ENCODE assay signal across 17 cellular contexts in the genomic region with DNA sequence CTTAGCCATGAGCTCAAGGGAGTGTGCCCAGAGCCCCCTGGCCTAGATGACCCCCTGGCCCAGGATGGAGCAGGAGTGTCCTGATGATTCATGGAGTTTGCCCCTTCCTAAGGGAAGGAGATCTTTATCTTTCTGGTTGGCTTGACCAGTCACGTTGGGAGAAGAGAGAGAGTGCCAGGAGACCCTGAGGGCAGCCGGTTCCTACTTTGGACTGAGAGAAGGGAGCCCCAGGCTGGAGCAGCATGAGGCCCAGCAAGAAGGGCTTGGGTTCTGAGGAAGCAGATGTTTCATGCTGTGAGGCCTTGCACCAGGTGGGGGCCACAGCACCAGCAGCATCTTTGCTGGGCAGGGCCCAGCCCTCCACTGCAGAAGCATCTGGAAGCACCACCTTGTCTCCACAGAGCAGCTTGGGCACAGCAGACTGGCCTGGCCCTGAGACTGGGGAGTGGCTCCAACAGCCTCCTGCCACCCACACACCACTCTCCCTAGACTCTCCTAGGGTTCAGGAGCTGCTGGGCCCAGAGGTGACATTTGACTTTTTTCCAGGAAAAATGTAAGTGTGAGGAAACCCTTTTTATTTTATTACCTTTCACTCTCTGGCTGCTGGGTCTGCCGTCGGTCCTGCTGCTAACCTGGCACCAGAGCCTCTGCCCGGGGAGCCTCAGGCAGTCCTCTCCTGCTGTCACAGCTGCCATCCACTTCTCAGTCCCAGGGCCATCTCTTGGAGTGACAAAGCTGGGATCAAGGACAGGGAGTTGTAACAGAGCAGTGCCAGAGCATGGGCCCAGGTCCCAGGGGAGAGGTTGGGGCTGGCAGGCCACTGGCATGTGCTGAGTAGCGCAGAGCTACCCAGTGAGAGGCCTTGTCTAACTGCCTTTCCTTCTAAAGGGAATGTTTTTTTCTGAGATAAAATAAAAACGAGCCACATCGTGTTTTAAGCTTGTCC. TPM values are rescaled to one million over a fixed set of nuclear protein-coding genes. Genes with fewer than 3 reads are reported as not detected.
DNase-seq lines count a peak whose midpoint lies in the region; ATAC-seq and TF ChIP-seq lines count a peak whose summit lies in the region.
"Had no signal": no experiment of that assay in that cellular context is flagged by ENCODE, and none has a peak within 500 bp of the region (broad histone marks: within the 10 kb centered on the region; RNA-seq: fewer than 3 reads in every experiment).

No MANE protein-coding gene starts in this region.

- no peaks in the 10 kb centered on the region for H3K9me3 Mint-ChIP-seq in activated CD8-positive, alpha-beta T cell treated with anti-CD3 and anti-CD28 coated beads for 36 hours
- no peaks in the 10 kb centered on the region for H3K9me3 Mint-ChIP-seq in activated CD8-positive, alpha-beta T cell treated with anti-CD3 and anti-CD28 coated beads, Interleukin-2, amount 10 ng/mL, durations not matched to agents 7 days and 5 days (ENCODE audit: insufficient read depth)
- H3K9me3 Mint-ChIP-seq: central memory CD8-positive, alpha-beta T cell had no signal

- H3K4me1 ChIP-seq in heart left ventricle (peaks cover 0 to 54% (median 16%) of the 10 kb centered on the region in 12 donors), thoracic aorta (ENCODE audit: control insufficient read depth in 1 of 2, low read depth in 2 of 2) (peaks cover 11 to 20% of the 10 kb centered on the region in 2 donors)
- H3K4me1 ChIP-seq: transverse colon had no signal

- H3K4me1 Mint-ChIP-seq in activated CD8-positive, alpha-beta T cell treated with anti-CD3 and anti-CD28 coated beads for 36 hours (ENCODE audit: low read depth): peaks cover 91% of the 10 kb centered on the region
- peaks cover 66% of the 10 kb centered on the region for H3K4me1 Mint-ChIP-seq in activated CD8-positive, alpha-beta T cell treated with anti-CD3 and anti-CD28 coated beads, Interleukin-2, amount 10 ng/mL, durations not matched to agents 7 days and 5 days (ENCODE audit: low read depth)

- no peak overlapping the region for H3K4me3 Mint-ChIP-seq in activated CD8-positive, alpha-beta T cell treated with anti-CD3 and anti-CD28 coated beads for 36 hours
- H3K4me3 Mint-ChIP-seq in activated CD8-positive, alpha-beta T cell treated with anti-CD3 and anti-CD28 coated beads, Interleukin-2, amount 10 ng/mL, durations not matched to agents 7 days and 5 days: no peak overlapping the region
- H3K4me3 Mint-ChIP-seq: central memory CD8-positive, alpha-beta T cell had no signal

- CTCF ChIA-PET in activated CD8-positive, alpha-beta T cell treated with anti-CD3 and anti-CD28 coated beads for 36 hours (lab: Charles Lee): interaction anchor here (0.5 to 1.5 kb wide), 2 partner anchors 18 to 66 kb away, joined by 4 to 8 read pairs; no protein-coding TSS in a partner anchor
- CTCF ChIA-PET in activated CD8-positive, alpha-beta T cell treated with anti-CD3 and anti-CD28 coated beads, Interleukin-2, amount 10 ng/mL, durations not matched to agents 7 days and 5 days (lab: Charles Lee): interaction anchor here (0.9 to 1.0 kb wide), 2 partner anchors 18 to 20 kb away, joined by 3 to 4 read pairs; no protein-coding TSS in a partner anchor

- H3K27me3 ChIP-seq in heart left ventricle (no peaks in the 10 kb centered on the region), thoracic aorta (replicated peaks; ENCODE audit: insufficient read depth) (no peaks in the 10 kb centered on the region)
- H3K27me3 ChIP-seq: transverse colon had no signal

- H3K36me3 ChIP-seq in heart left ventricle (peaks cover 0 to 39% (median 7%) of the 10 kb centered on the region in 9 donors), thoracic aorta (no peaks in the 10 kb centered on the region)
- H3K36me3 ChIP-seq: transverse colon had no signal

- H3K27ac ChIP-seq in heart left ventricle (peak overlapping the region in 8 of 12 donors; percentile 3 to 59 (median 20)), thoracic aorta (peak overlapping the region; percentile 57 to 70)
- H3K27ac ChIP-seq: transverse colon had no signal

- ATAC-seq in activated CD8-positive, alpha-beta T cell treated with anti-CD3 and anti-CD28 coated beads for 36 hours: no peak
- no peak for ATAC-seq in activated CD8-positive, alpha-beta T cell treated with anti-CD3 and anti-CD28 coated beads, Interleukin-2, amount 10 ng/mL, durations not matched to agents 7 days and 5 days
- peak; percentile 64 to 87 (median 81) for ATAC-seq in heart left ventricle
- ATAC-seq in thoracic aorta (ENCODE audit: insufficient number of reproducible peaks, low FRiP score, low read depth): peak; percentile 17
- ATAC-seq in HG03378 (IDR thresholded peaks at IDR 0.05; ENCODE audit: unreplicated experiment): no peak

- peaks cover 61% of the 10 kb centered on the region for H3K36me3 Mint-ChIP-seq in activated CD8-positive, alpha-beta T cell treated with anti-CD3 and anti-CD28 coated beads for 36 hours (ENCODE audit: low read depth)
- peaks cover 29% of the 10 kb centered on the region for H3K36me3 Mint-ChIP-seq in activated CD8-positive, alpha-beta T cell treated with anti-CD3 and anti-CD28 coated beads, Interleukin-2, amount 10 ng/mL, durations not matched to agents 7 days and 5 days (ENCODE audit: low read depth)

- 62 to 82% (median 68%) methylated on average over 8 of the region's 8 CpGs for WGBS in heart left ventricle, 4 donors

- no peak for TF ChIP-seq POLR2A in heart left ventricle (IDR thresholded peaks at IDR 0.05)

- H3K27me3 Mint-ChIP-seq in activated CD8-positive, alpha-beta T cell treated with anti-CD3 and anti-CD28 coated beads for 36 hours: no peaks in the 10 kb centered on the region
- no peaks in the 10 kb centered on the region for H3K27me3 Mint-ChIP-seq in activated CD8-positive, alpha-beta T cell treated with anti-CD3 and anti-CD28 coated beads, Interleukin-2, amount 10 ng/mL, durations not matched to agents 7 days and 5 days (ENCODE audit: low read depth)
- H3K27me3 Mint-ChIP-seq: central memory CD8-positive, alpha-beta T cell had no signal

- H3K4me3 ChIP-seq in heart left ventricle (no peak overlapping the region), thoracic aorta (peak overlapping the region; percentile 24)
- H3K4me3 ChIP-seq: transverse colon had no signal

- DNase-seq in activated CD8-positive, alpha-beta T cell treated with anti-CD3 and anti-CD28 coated beads for 36 hours: no peak
- DNase-seq in activated CD8-positive, alpha-beta T cell treated with anti-CD3 and anti-CD28 coated beads, Interleukin-2, amount 10 ng/mL, durations not matched to agents 7 days and 5 days: no peak
- DNase-seq in NCI-H524 (lab: John Stamatoyannopoulos, UW) (peak; percentile 59 to 74), heart left ventricle (peak in 1 of 5 donors; percentile 49), thoracic aorta (ENCODE audit: low spot score) (no peak), DMS79 treated with DMSO at 0.1 percent for 48 hours (lab: John Stamatoyannopoulos, UW) (no peak), NOMO-1 (lab: John Stamatoyannopoulos, UW; ENCODE audit: unreplicated experiment in 2 of 2) (no peak)
- DNase-seq: activated CD4-positive, alpha-beta T cell treated with anti-CD3 and anti-CD28 coated beads for 4 hours; hippocampal formation; MM.1S; NCI-H2227 treated with DMSO at 0.1 percent for 48 hours; T-helper 1 cell; transverse colon had no signal

- no peak for TF ChIP-seq CTCF in activated CD8-positive, alpha-beta T cell treated with anti-CD3 and anti-CD28 coated beads for 36 hours (IDR thresholded peaks at IDR 0.05)
- no peak for TF ChIP-seq CTCF in heart left ventricle (IDR thresholded peaks at IDR 0.05)
- no peak for TF ChIP-seq CTCF in thoracic aorta (IDR thresholded peaks at IDR 0.05)

- H3K27ac Mint-ChIP-seq in activated CD8-positive, alpha-beta T cell treated with anti-CD3 and anti-CD28 coated beads for 36 hours: peak overlapping the region; percentile 82
- H3K27ac Mint-ChIP-seq in activated CD8-positive, alpha-beta T cell treated with anti-CD3 and anti-CD28 coated beads, Interleukin-2, amount 10 ng/mL, durations not matched to agents 7 days and 5 days: no peak overlapping the region

- intact Hi-C loops in activated CD8-positive, alpha-beta T cell treated with anti-CD3 and anti-CD28 coated beads for 36 hours (cut with micrococcal nuclease): no loop called here
- intact Hi-C loops in heart left ventricle (cut with DNase I): no loop called here

- H3K9me3 ChIP-seq in heart left ventricle (no peaks in the 10 kb centered on the region), thoracic aorta (no peaks in the 10 kb centered on the region)
- H3K9me3 ChIP-seq: transverse colon had no signal

- POLR2A ChIA-PET in activated CD8-positive, alpha-beta T cell treated with anti-CD3 and anti-CD28 coated beads for 36 hours (lab: Charles Lee): interaction anchor here (0.7 to 1.4 kb wide), 2 partner anchors 11 to 14 kb away, joined by 3 to 4 read pairs; a partner anchor contains a TSS
- POLR2A ChIA-PET in activated CD8-positive, alpha-beta T cell treated with anti-CD3 and anti-CD28 coated beads, Interleukin-2, amount 10 ng/mL, durations not matched to agents 7 days and 5 days (lab: Charles Lee): no interaction called here

RNA-seq across cellular contexts. Expression of a gene that starts 14.3 kb away (rescaled TPM):
- total RNA-seq in activated CD8-positive, alpha-beta T cell treated with anti-CD3 and anti-CD28 coated beads for 36 hours: 10 to 100 TPM; 41.4 to 42.9 TPM
- 10 to 100 TPM; 20.3 to 20.4 TPM for total RNA-seq in activated CD8-positive, alpha-beta T cell treated with anti-CD3 and anti-CD28 coated beads, Interleukin-2, amount 10 ng/mL, durations not matched to agents 7 days and 5 days
- total RNA-seq in heart left ventricle (10 to 100 TPM in 1 of 9 donors, 1 to 10 TPM in 8; 1.5 to 12.1 (median 4.5) TPM), thoracic aorta (10 to 100 TPM; 14.5 to 47.6 TPM)
- 1 to 10 TPM; 3.9 to 5.5 TPM for polyA plus RNA-seq in heart left ventricle
- total RNA-seq: epithelial cell of proximal tubule had no signal

RNA-seq across cellular contexts. Expression of a gene that starts 53.5 kb away (rescaled TPM):
- under 1 TPM; 0.16 to 0.49 TPM for total RNA-seq in activated CD8-positive, alpha-beta T cell treated with anti-CD3 and anti-CD28 coated beads for 36 hours
- total RNA-seq in activated CD8-positive, alpha-beta T cell treated with anti-CD3 and anti-CD28 coated beads, Interleukin-2, amount 10 ng/mL, durations not matched to agents 7 days and 5 days: under 1 TPM; 0.24 to 0.31 TPM
- total RNA-seq in heart left ventricle (1 to 10 TPM in 3 of 9 donors, under 1 TPM in 6; 0.35 to 1.9 (median 0.80) TPM), thoracic aorta (1 to 10 TPM; 1.5 to 2.7 TPM)
- 1 to 10 TPM in 1 of 2 donors, under 1 TPM in 1; 0.24 to 1.8 TPM for polyA plus RNA-seq in heart left ventricle
- total RNA-seq: epithelial cell of proximal tubule, H1 had no signal

Comparison
In these comparisons a context has a peak if more than half of its experiments do, and no peak if none do; other contexts are left out.
1. ATAC-seq: peak in heart left ventricle (4 of 4) and thoracic aorta (single experiment); none in activated CD8-positive, alpha-beta T cell treated with anti-CD3 and anti-CD28 coated beads for 36 hours (single experiment), activated CD8-positive, alpha-beta T cell treated with anti-CD3 and anti-CD28 coated beads, Interleukin-2, amount 10 ng/mL, durations not matched to agents 7 days and 5 days (single experiment) and HG03378 (single experiment).
2. DNase-seq: peak in NCI-H524 (2 of 2); none in activated CD8-positive, alpha-beta T cell treated with anti-CD3 and anti-CD28 coated beads for 36 hours (single experiment), activated CD8-positive, alpha-beta T cell treated with anti-CD3 and anti-CD28 coated beads, Interleukin-2, amount 10 ng/mL, durations not matched to agents 7 days and 5 days (single experiment), thoracic aorta (single experiment), DMS79 treated with DMSO at 0.1 percent for 48 hours (single experiment) and NOMO-1 (0 of 2).